In genomic region chr9:114911167-114911821, GRCh38 we compare ENCODE assay signal across 8 cellular contexts. TPM values are rescaled to one million over a fixed set of nuclear protein-coding genes. Genes with fewer than 3 reads are reported as not detected.
A peak's percentile ranks its signal among the peaks of the same experiment; 100 is the strongest.
DNase-seq lines count a peak whose midpoint lies in the region; ATAC-seq, FAIRE-seq and TF ChIP-seq lines count a peak whose summit lies in the region.

No MANE protein-coding gene starts in this region.

- no peaks in the 10 kb centered on the region for H3K27me3 ChIP-seq in adrenal gland
- H3K27me3 ChIP-seq in iPS DF 6.9 (ENCODE audit: control insufficient read depth, insufficient read depth, low read length) = no peaks in the 10 kb centered on the region; the same call in 1 of the 2 replicates

- H3K9me3 Mint-ChIP-seq in type B pancreatic cell = no peaks in the 10 kb centered on the region

- intact Hi-C loops in adrenal gland (cut with DNase I) = loop anchor here (5.0 to 10.0 kb wide), 5 partner anchors 101 to 229 kb away; partner anchors contain the start of gene TEX48 (in 2 of the 2)

- TF ChIP-seq POLR2A in adrenal gland (IDR thresholded peaks at IDR 0.05) = no peak

- peak; percentile 52 to 78 (median 72) for TF ChIP-seq CTCF in adrenal gland (IDR thresholded peaks at IDR 0.05)
- TF ChIP-seq CTCF in type B pancreatic cell (conservative IDR thresholded peaks at IDR 0.05) = peak; percentile 82

- peak overlapping the region; percentile 21 for H3K27ac Mint-ChIP-seq in type B pancreatic cell

- peaks cover 4% of the 10 kb centered on the region for H3K27me3 Mint-ChIP-seq in type B pancreatic cell

- H3K36me3 ChIP-seq in adrenal gland (replicated peaks in 1 of 2) = no peaks in the 10 kb centered on the region
- H3K36me3 ChIP-seq in iPS DF 6.9 (ENCODE audit: control insufficient read depth, insufficient read depth, low read length) = no peaks in the 10 kb centered on the region

- no peak overlapping the region for H3K4me3 Mint-ChIP-seq in type B pancreatic cell

- peak; percentile 50 for FAIRE-seq in G401.6 (lab: Jason Lieb, UNC)

- ATAC-seq in HG02840 (IDR thresholded peaks at IDR 0.05; ENCODE audit: low FRiP score, unreplicated experiment) (no peak), HG02798 (IDR thresholded peaks at IDR 0.05; ENCODE audit: poor library complexity, unreplicated experiment) (no peak)

- H3K36me3 Mint-ChIP-seq in type B pancreatic cell = no peaks in the 10 kb centered on the region

- DNase-seq in A172 (ENCODE audit: low spot score) = peak; percentile 73
- DNase-seq in NCI-H2196 (lab: John Stamatoyannopoulos, UW; ENCODE audit: unreplicated experiment) = peak; percentile 74
- peak in 5 of 7 donors; percentile 19 to 45 (median 31) for DNase-seq in adrenal gland
- DNase-seq in iPS DF 6.9 (ENCODE audit: low read depth, low spot score) = peak; percentile 29
- DNase-seq in type B pancreatic cell (ENCODE audit: extremely low spot score, unreplicated experiment) = no peak

- no peaks in the 10 kb centered on the region for H3K9me3 ChIP-seq in adrenal gland (replicated peaks in 1 of 3)
- no peaks in the 10 kb centered on the region for H3K9me3 ChIP-seq in iPS DF 6.9 (ENCODE audit: control insufficient read depth, insufficient read depth, low read length)

- WGBS in adrenal gland, 4 donors = 52 to 69% (median 57%) methylated on average over 2 of the region's 2 CpGs
- no CpG with 5 or more reads among the region's 2 CpGs for WGBS in iPS DF 6.9 (ENCODE audit: insufficient coverage, insufficient read length)

- H3K4me1 ChIP-seq in adrenal gland (replicated peaks in 1 of 2) = no peaks in the 10 kb centered on the region
- no peaks in the 10 kb centered on the region for H3K4me1 ChIP-seq in iPS DF 6.9 (ENCODE audit: control insufficient read depth, insufficient read depth, low read length)

- no peak overlapping the region for H3K4me3 ChIP-seq in adrenal gland
- no peak overlapping the region for H3K4me3 ChIP-seq in iPS DF 6.9 (ENCODE audit: low read length)

- peaks cover 28% of the 10 kb centered on the region for H3K4me1 Mint-ChIP-seq in type B pancreatic cell (ENCODE audit: unreplicated experiment)

- H3K27ac ChIP-seq in adrenal gland (no peak overlapping the region), iPS DF 6.9 (ENCODE audit: low read length) (no peak overlapping the region)

RNA-seq across cellular contexts. Expression of gene TNFSF8, which starts 19.1 kb away (rescaled TPM):
- not detected in 2 replicates for total RNA-seq in A172 (2014; rRNA removed; shearing (Covaris generic))
- total RNA-seq in adrenal gland (1 to 10 TPM in 7 of 8 donors, under 1 TPM in 1; 0.72 to 4.8 (median 2.5) TPM), type B pancreatic cell (ENCODE audit: low replicate concordance) (0.19 and 0.43 TPM in 2 replicates)
- 1 to 10 TPM in 1 of 3 donors, under 1 TPM in 2; 0.34 to 1.4 (median 0.64) TPM for polyA plus RNA-seq in adrenal gland
